Comparison of ENCODE assay signal across 21 cellular contexts in the genomic region with DNA sequence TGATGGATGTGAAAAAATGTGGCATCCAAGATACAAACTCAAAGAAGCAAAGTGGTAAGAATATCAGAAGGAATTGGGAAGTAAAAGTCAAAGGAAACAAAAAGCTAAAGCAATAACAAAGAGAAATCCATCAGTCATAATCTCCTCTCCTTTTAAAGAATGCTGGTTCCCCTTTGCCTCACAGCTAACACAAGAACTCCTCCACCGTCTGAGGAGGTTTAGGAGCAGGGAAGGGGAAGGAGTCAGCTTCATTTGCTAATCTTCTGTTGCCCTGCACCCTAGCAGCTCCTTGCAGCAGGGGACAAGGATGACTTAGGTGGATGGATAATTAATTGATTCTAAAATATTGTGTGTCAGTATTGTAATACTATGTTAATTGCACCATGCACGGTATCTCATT. TPM values are rescaled to one million over a fixed set of nuclear protein-coding genes. Genes with fewer than 3 reads are reported as not detected.
DNase-seq lines count a peak whose midpoint lies in the region; ATAC-seq, FAIRE-seq and TF ChIP-seq lines count a peak whose summit lies in the region.
"Had no signal": no experiment of that assay in that cellular context is flagged by ENCODE, and none has a peak within 500 bp of the region (broad histone marks: within the 10 kb centered on the region; RNA-seq: fewer than 3 reads in every experiment).

No MANE protein-coding gene starts in this region.

- TF ChIP-seq CTCF in neural progenitor cell (IDR thresholded peaks at IDR 0.05) = no peak

- H3K4me1 Mint-ChIP-seq in T-helper 1 cell treated with Interleukin-12 subunit alpha and Interleukin-12 subunit beta and Interleukin-4 antibody, amounts not matched to agents 30 μg/mL and 1 μg/mL, for 36 hours (ENCODE audit: low read depth) = peaks cover 17% of the 10 kb centered on the region
- H3K4me1 Mint-ChIP-seq in T-helper 17 cell (peaks cover 5% of the 10 kb centered on the region), neural progenitor cell (no peaks in the 10 kb centered on the region)

- H3K27me3 Mint-ChIP-seq in T-helper 1 cell treated with Interleukin-12 subunit alpha and Interleukin-12 subunit beta and Interleukin-4 antibody, amounts not matched to agents 30 μg/mL and 1 μg/mL, for 36 hours (ENCODE audit: low read depth) = no peaks in the 10 kb centered on the region
- no peaks in the 10 kb centered on the region for H3K27me3 Mint-ChIP-seq in T-helper 17 cell
- H3K27me3 Mint-ChIP-seq in neural progenitor cell (ENCODE audit: insufficient read depth, low read depth) = no peaks in the 10 kb centered on the region
- H3K27me3 Mint-ChIP-seq: CD4-positive, alpha-beta memory T cell; IgD-negative memory B cell had no signal

- no peak overlapping the region for H3K27ac ChIP-seq in neural progenitor cell

- H3K4me2 ChIP-seq in neural progenitor cell = no peak overlapping the region
- H3K4me2 ChIP-seq: SK-N-SH had no signal

- no peak overlapping the region for H3K4me3 ChIP-seq in neural progenitor cell

- H3K4me1 ChIP-seq in neural progenitor cell = peaks cover 8% of the 10 kb centered on the region
- H3K4me1 ChIP-seq: BE2C had no signal

- no peaks in the 10 kb centered on the region for H3K27me3 ChIP-seq in neural progenitor cell
- H3K27me3 ChIP-seq: BE2C had no signal

- no peak overlapping the region for H3K4me3 Mint-ChIP-seq in T-helper 1 cell treated with Interleukin-12 subunit alpha and Interleukin-12 subunit beta and Interleukin-4 antibody, amounts not matched to agents 30 μg/mL and 1 μg/mL, for 36 hours
- H3K4me3 Mint-ChIP-seq in T-helper 17 cell = no peak overlapping the region
- no peak overlapping the region for H3K4me3 Mint-ChIP-seq in neural progenitor cell
- H3K4me3 Mint-ChIP-seq: CD4-positive, alpha-beta memory T cell; IgD-negative memory B cell had no signal

- no peak for ATAC-seq in T-helper 17 cell
- ATAC-seq in HG02938 (IDR thresholded peaks at IDR 0.05; ENCODE audit: unreplicated experiment) = no peak
- no peak for ATAC-seq in GM19395 (IDR thresholded peaks at IDR 0.05; ENCODE audit: unreplicated experiment)

- no peaks in the 10 kb centered on the region for H3K79me2 ChIP-seq in neural progenitor cell (ENCODE audit: low read depth)

- no peaks in the 10 kb centered on the region for H3K36me3 ChIP-seq in neural progenitor cell
- H3K36me3 ChIP-seq: BE2C had no signal

- DNase-seq in T-helper 1 cell (no peak), GM19239 (ENCODE audit: insufficient read length, low spot score) (no peak), T-helper 17 cell (no peak), neural progenitor cell (ENCODE audit: low spot score) (peak; percentile 18), SIG-M5 (lab: John Stamatoyannopoulos, UW) (no peak)
- DNase-seq: 8988T; BE2C; CD4-positive, alpha-beta memory T cell; DMS79; H7; Kasumi-1; NCI-H146; NCI-H2081; NCI-H524; Right ventricle myocardium superior; SK-N-SH had no signal

- H3K9me3 ChIP-seq in T-helper 17 cell (ENCODE audit: control insufficient read depth, low read length, poor library complexity, severe bottlenecking) = no peaks in the 10 kb centered on the region
- H3K9me3 ChIP-seq in neural progenitor cell (ENCODE audit: low read depth) = no peaks in the 10 kb centered on the region
- H3K9me3 ChIP-seq: BE2C, SK-N-SH had no signal

- no peaks in the 10 kb centered on the region for H3K9me3 Mint-ChIP-seq in T-helper 1 cell treated with Interleukin-12 subunit alpha and Interleukin-12 subunit beta and Interleukin-4 antibody, amounts not matched to agents 30 μg/mL and 1 μg/mL, for 36 hours
- H3K9me3 Mint-ChIP-seq in neural progenitor cell = no peaks in the 10 kb centered on the region
- H3K9me3 Mint-ChIP-seq: CD4-positive, alpha-beta memory T cell; IgD-negative memory B cell had no signal

- peaks cover 75% of the 10 kb centered on the region for H3K36me3 Mint-ChIP-seq in T-helper 1 cell treated with Interleukin-12 subunit alpha and Interleukin-12 subunit beta and Interleukin-4 antibody, amounts not matched to agents 30 μg/mL and 1 μg/mL, for 36 hours (ENCODE audit: low read depth)
- H3K36me3 Mint-ChIP-seq in T-helper 17 cell (ENCODE audit: low read depth) (peaks cover 13% of the 10 kb centered on the region), neural progenitor cell (no peaks in the 10 kb centered on the region)

- no peak overlapping the region for H3K9ac ChIP-seq in neural progenitor cell
- H3K9ac ChIP-seq: SK-N-SH had no signal

- peak; percentile 71 for FAIRE-seq in GM19239 (lab: Jason Lieb, UNC)
- FAIRE-seq: RCC 7860 had no signal

- no peaks in the 10 kb centered on the region for H3F3A ChIP-seq in neural progenitor cell (ENCODE audit: low read depth)

- no peak overlapping the region for H2AFZ ChIP-seq in neural progenitor cell (replicated peaks)

- H3K27ac Mint-ChIP-seq in T-helper 1 cell treated with Interleukin-12 subunit alpha and Interleukin-12 subunit beta and Interleukin-4 antibody, amounts not matched to agents 30 μg/mL and 1 μg/mL, for 36 hours = peak overlapping the region; percentile 11
- peak overlapping the region; percentile 55 for H3K27ac Mint-ChIP-seq in T-helper 17 cell
- no peak overlapping the region for H3K27ac Mint-ChIP-seq in neural progenitor cell
- H3K27ac Mint-ChIP-seq: IgD-negative memory B cell had no signal

- no peaks in the 10 kb centered on the region for H4K20me1 ChIP-seq in neural progenitor cell (ENCODE audit: low read depth)

RNA-seq across cellular contexts. Expression of gene CD274, which starts 16.4 kb away (rescaled TPM):
- 1 to 10 TPM; 4.7 to 6.7 TPM for total RNA-seq in T-helper 17 cell
- not detected in 2 replicates for total RNA-seq in neural progenitor cell (ENCODE audit: low replicate concordance)
- total RNA-seq: H7 had no signal

RNA-seq across cellular contexts. Expression of gene PLGRKT, which starts 29.1 kb away (rescaled TPM):
- total RNA-seq in T-helper 17 cell = 10 to 100 TPM; 17.4 to 23.5 TPM
- 37.7 and 38.4 TPM in 2 replicates for total RNA-seq in neural progenitor cell (ENCODE audit: low replicate concordance)

RNA-seq across cellular contexts. Expression of gene PDCD1LG2, which starts 43.6 kb away (rescaled TPM):
- total RNA-seq in T-helper 17 cell = 1 to 10 TPM in 1 of 2 donors, under 1 TPM in 1; 0.50 to 1.1 TPM
- total RNA-seq in neural progenitor cell (ENCODE audit: low replicate concordance) = not detected in 2 replicates
- total RNA-seq: H7 had no signal
